In genomic region chr18:7000484-7001096, GRCh38 we compare ENCODE assay signal across 10 cellular contexts.
DNase-seq lines count a peak whose midpoint lies in the region; ATAC-seq and TF ChIP-seq lines count a peak whose summit lies in the region.
"Had no signal": no experiment of that assay in that cellular context is flagged by ENCODE, and none has a peak within 500 bp of the region (broad histone marks: within the 10 kb centered on the region; RNA-seq: fewer than 3 reads in every experiment).

No MANE protein-coding gene starts in this region.

- H3K4me3 ChIP-seq in RWPE2 (ENCODE audit: severe bottlenecking) (no peak overlapping the region), foreskin fibroblast (ENCODE audit: low read depth in 1 of 2, low read length in 2 of 2) (no peak overlapping the region)

- peaks cover 4% of the 10 kb centered on the region for H3K4me1 ChIP-seq in RWPE2 (ENCODE audit: insufficient read depth, poor library complexity, severe bottlenecking)

- H3K36me3 ChIP-seq in RWPE2 (ENCODE audit: low read depth): no peaks in the 10 kb centered on the region

- peaks cover 11% of the 10 kb centered on the region for H3K4me1 Mint-ChIP-seq in type B pancreatic cell (ENCODE audit: unreplicated experiment)
- no peaks in the 10 kb centered on the region for H3K4me1 Mint-ChIP-seq in activated naive CD8-positive, alpha-beta T cell treated with anti-CD3 and anti-CD28 coated beads, Interleukin-2, amount 50 U/mL, for 24 hours
- H3K4me1 Mint-ChIP-seq: CD4-positive, CD25-positive, alpha-beta regulatory T cell had no signal

- no peak overlapping the region for H3K27ac ChIP-seq in RWPE2 (ENCODE audit: poor library complexity, severe bottlenecking)

- no peaks in the 10 kb centered on the region for H3K27me3 Mint-ChIP-seq in type B pancreatic cell
- H3K27me3 Mint-ChIP-seq in activated naive CD8-positive, alpha-beta T cell treated with anti-CD3 and anti-CD28 coated beads, Interleukin-2, amount 50 U/mL, for 24 hours: no peaks in the 10 kb centered on the region
- H3K27me3 Mint-ChIP-seq: CD4-positive, CD25-positive, alpha-beta regulatory T cell had no signal

- ATAC-seq in RWPE2 (ENCODE audit: low read depth) (peak; percentile 71), HG03045 (IDR thresholded peaks at IDR 0.05; ENCODE audit: unreplicated experiment) (no peak)
- no peak for ATAC-seq in activated naive CD8-positive, alpha-beta T cell treated with anti-CD3 and anti-CD28 coated beads, Interleukin-2, amount 50 U/mL, for 24 hours

- DNase-seq in NCI-H2227 (lab: John Stamatoyannopoulos, UW; ENCODE audit: unreplicated experiment) (peak; percentile 19), NCI-H2227 treated with DMSO at 0.1 percent for 48 hours (lab: John Stamatoyannopoulos, UW) (no peak), RWPE2 (ENCODE audit: low spot score) (no peak), foreskin fibroblast (peak; percentile 23 to 56), type B pancreatic cell (ENCODE audit: extremely low spot score, unreplicated experiment) (no peak), HuH-7.5 (ENCODE audit: low spot score) (no peak)
- no peak for DNase-seq in activated naive CD8-positive, alpha-beta T cell treated with anti-CD3 and anti-CD28 coated beads, Interleukin-2, amount 50 U/mL, for 24 hours
- DNase-seq: CD4-positive, CD25-positive, alpha-beta regulatory T cell; NCI-H1436 had no signal

- H3K27me3 ChIP-seq in RWPE2 (ENCODE audit: insufficient read depth, poor library complexity, severe bottlenecking): no peaks in the 10 kb centered on the region

- H3K4me3 Mint-ChIP-seq in type B pancreatic cell: no peak overlapping the region
- no peak overlapping the region for H3K4me3 Mint-ChIP-seq in activated naive CD8-positive, alpha-beta T cell treated with anti-CD3 and anti-CD28 coated beads, Interleukin-2, amount 50 U/mL, for 24 hours
- H3K4me3 Mint-ChIP-seq: CD4-positive, CD25-positive, alpha-beta regulatory T cell had no signal

- H3K36me3 Mint-ChIP-seq in type B pancreatic cell: peaks cover 13% of the 10 kb centered on the region
- H3K36me3 Mint-ChIP-seq in activated naive CD8-positive, alpha-beta T cell treated with anti-CD3 and anti-CD28 coated beads, Interleukin-2, amount 50 U/mL, for 24 hours (ENCODE audit: low read depth): no peaks in the 10 kb centered on the region
- H3K36me3 Mint-ChIP-seq: CD4-positive, CD25-positive, alpha-beta regulatory T cell had no signal

- peak; percentile 73 for TF ChIP-seq CTCF in RWPE2 (IDR thresholded peaks at IDR 0.05; ENCODE audit: poor library complexity, severe bottlenecking)
- TF ChIP-seq CTCF in foreskin fibroblast (IDR thresholded peaks at IDR 0.05; ENCODE audit: low read depth, low read length): peak; percentile 55
- TF ChIP-seq CTCF in type B pancreatic cell (conservative IDR thresholded peaks at IDR 0.05): peak; percentile 68

- no peaks in the 10 kb centered on the region for H3K9me3 Mint-ChIP-seq in type B pancreatic cell
- H3K9me3 Mint-ChIP-seq in activated naive CD8-positive, alpha-beta T cell treated with anti-CD3 and anti-CD28 coated beads, Interleukin-2, amount 50 U/mL, for 24 hours: no peaks in the 10 kb centered on the region

- H3K27ac Mint-ChIP-seq in type B pancreatic cell: no peak overlapping the region
- no peak overlapping the region for H3K27ac Mint-ChIP-seq in activated naive CD8-positive, alpha-beta T cell treated with anti-CD3 and anti-CD28 coated beads, Interleukin-2, amount 50 U/mL, for 24 hours
- H3K27ac Mint-ChIP-seq: CD4-positive, CD25-positive, alpha-beta regulatory T cell had no signal

- no peaks in the 10 kb centered on the region for H3K9me3 ChIP-seq in RWPE2 (ENCODE audit: severe bottlenecking)

Comparison
In these comparisons a context has a peak if more than half of its experiments do, and no peak if none do; other contexts are left out.
1. DNase-seq: peak in NCI-H2227 (single experiment) and foreskin fibroblast (2 of 2); none in NCI-H2227 treated with DMSO at 0.1 percent for 48 hours (single experiment), RWPE2 (single experiment), type B pancreatic cell (single experiment), HuH-7.5 (single experiment) and activated naive CD8-positive, alpha-beta T cell treated with anti-CD3 and anti-CD28 coated beads, Interleukin-2, amount 50 U/mL, for 24 hours (single experiment).
2. Peak in every context shown above with its lines, with median percentiles within 50 percentile points of each other: CTCF ChIP-seq.